In genomic region chr7:158617737-158618128, GRCh38 we compare ENCODE assay signal across 1 cellular context.
TF ChIP-seq lines count a peak whose summit lies in the region.

No MANE protein-coding gene starts in this region.

TF ChIP-seq in GM23338, 12 proteins besides CTCF, POLR2A, EP300 and RAD21 (continued from another document):
- TF ChIP-seq ETS1 (IDR thresholded peaks at IDR 0.05) (no peak), REST (IDR thresholded peaks at IDR 0.05; ENCODE audit: unreplicated experiment) (no peak)
